In genomic region chr5:60522299-60522915, GRCh38 we compare ENCODE assay signal across 9 cellular contexts.
DNase-seq lines count a peak whose midpoint lies in the region; ATAC-seq, FAIRE-seq and TF ChIP-seq lines count a peak whose summit lies in the region.
"Had no signal": no experiment of that assay in that cellular context is flagged by ENCODE, and none has a peak within 500 bp of the region (broad histone marks: within the 10 kb centered on the region; RNA-seq: fewer than 3 reads in every experiment).

No MANE protein-coding gene starts in this region.

- H3K9me3 ChIP-seq in HepG2 (ENCODE audit: low read length) (no peaks in the 10 kb centered on the region), PC-3 (ENCODE audit: low read length) (no peaks in the 10 kb centered on the region)

- WGBS in HepG2 (ENCODE audit: low lambda C conversion rate), result 89% methylated on average over 4 of the region's 4 CpGs

- no peak for FAIRE-seq in HepG2 (lab: Jason Lieb, UNC)

- H3K9ac ChIP-seq in HepG2 (ENCODE audit: insufficient read depth, low read depth, low read length) (no peak overlapping the region), PC-3 (ENCODE audit: low read length) (no peak overlapping the region)

- CTCF ChIA-PET in HepG2 (lab: Yijun Ruan, JAX; ENCODE audit: low intra/inter-chr PET ratio, low total read pairs), result no interaction called here
- CTCF ChIA-PET in PC-3 (lab: Charles Lee), result no interaction called here

- H3K4me3 ChIP-seq in AG10803 (ENCODE audit: low read length), result no peak overlapping the region
- no peak overlapping the region for H3K4me3 ChIP-seq in HepG2 (replicated peaks in 1 of 3; ENCODE audit: insufficient read depth in 1 of 3, low read depth in 2 of 3, low read length in 3 of 3)
- H3K4me3 ChIP-seq in PC-3 (ENCODE audit: low read length), result no peak overlapping the region

- H4K20me1 ChIP-seq in HepG2 (ENCODE audit: insufficient read depth, low read length) (no peaks in the 10 kb centered on the region), PC-3 (ENCODE audit: low read length) (no peaks in the 10 kb centered on the region)

- H3K4me2 ChIP-seq in HepG2 (ENCODE audit: low read depth, low read length) (no peak overlapping the region), PC-3 (ENCODE audit: low read length) (no peak overlapping the region)

- no peak for TF ChIP-seq POLR2A in HepG2 (IDR thresholded peaks at IDR 0.05; ENCODE audit: insufficient read depth in 1 of 2, low read depth in 2 of 2, low read length in 2 of 2)

- no TSS peak for BruUV-seq in HepG2 (replicated peaks; lab: Mats Ljungman, UMichigan)
- BruUV-seq in PC-3 (replicated peaks; lab: Mats Ljungman, UMichigan), result no TSS peak

- H3K36me3 ChIP-seq in HepG2 (replicated peaks in 1 of 2; ENCODE audit: control insufficient read depth in 1 of 2, insufficient read depth in 2 of 2, low read length in 2 of 2) (no peaks in the 10 kb centered on the region), PC-3 (ENCODE audit: low read depth, low read length) (no peaks in the 10 kb centered on the region)

- TF ChIP-seq EP300 in HepG2 (IDR thresholded peaks at IDR 0.05; ENCODE audit: low read depth in 2 of 2, low read length in 2 of 2) (no peak), HepG2 (CRISPR knock-in tag; IDR thresholded peaks at IDR 0.05; ENCODE audit: borderline replicate concordance) (no peak)

- no peaks in the 10 kb centered on the region for H3K4me1 Mint-ChIP-seq in activated T-helper 1 cell treated with anti-CD3 and anti-CD28 coated beads, Interleukin-12 subunit alpha, Interleukin-12 subunit beta, Interleukin-2, Interleukin-4 antibody, amounts not matched to agents 30 ng/mL and 10 ng/mL and 1 ng/mL, durations not matched to agents 14 hours and 24 hours and 36 hours (ENCODE audit: low read depth)

- peaks cover 28% of the 10 kb centered on the region for H3K4me1 ChIP-seq in HepG2 (ENCODE audit: insufficient read depth, low read length)
- H3K4me1 ChIP-seq in PC-3 (ENCODE audit: insufficient read depth, low read length), result no peaks in the 10 kb centered on the region

- H3K27me3 Mint-ChIP-seq in activated T-helper 1 cell treated with anti-CD3 and anti-CD28 coated beads, Interleukin-12 subunit alpha, Interleukin-12 subunit beta, Interleukin-2, Interleukin-4 antibody, amounts not matched to agents 30 ng/mL and 10 ng/mL and 1 ng/mL, durations not matched to agents 14 hours and 24 hours and 36 hours (ENCODE audit: insufficient read depth), result no peaks in the 10 kb centered on the region

- TF ChIP-seq CTCF in AG10803 (conservative IDR thresholded peaks at IDR 0.05; ENCODE audit: low read length) (no peak), HepG2 (CRISPR knock-in tag; IDR thresholded peaks at IDR 0.05) (no peak), PC-3 (conservative IDR thresholded peaks at IDR 0.05; ENCODE audit: low read depth, low read length) (no peak)

- POLR2A ChIA-PET in HepG2 (lab: Yijun Ruan, JAX), result interaction anchor here (0.9 kb wide), 1 partner anchor 11 kb away, joined by 3 read pairs; no protein-coding TSS in a partner anchor
- POLR2A ChIA-PET in PC-3 (lab: Charles Lee; ENCODE audit: unreplicated experiment), result no interaction called here

- H2AFZ ChIP-seq in HepG2 (ENCODE audit: low read length), result no peak overlapping the region
- H2AFZ ChIP-seq in PC-3 (ENCODE audit: low read length), result no peak overlapping the region

- in situ Hi-C loops in HepG2 (cut with HindIII; ENCODE audit: extremely low pct_ligation_motif_present, low pct_unique_long_range_greater_than_20kb), result no loop called here

- no peaks in the 10 kb centered on the region for H3K9me2 ChIP-seq in PC-3 (replicated peaks; ENCODE audit: low read length)

- DNase-seq in AG10803 (ENCODE audit: low read depth) (peak; percentile 10), GM19240 (ENCODE audit: insufficient read length, low spot score) (peak; percentile 53), amniotic epithelial cell (ENCODE audit: low read depth) (peak; percentile 89), kidney glomerular epithelial cell (lab: John Stamatoyannopoulos, UW) (no peak), HepG2 (ENCODE audit: low spot score) (no peak), PC-3 (no peak)
- no peak for DNase-seq in activated T-helper 1 cell treated with anti-CD3 and anti-CD28 coated beads, Interleukin-12 subunit alpha, Interleukin-12 subunit beta, Interleukin-2, Interleukin-4 antibody, amounts not matched to agents 30 ng/mL and 10 ng/mL and 1 ng/mL, durations not matched to agents 14 hours and 24 hours and 36 hours (ENCODE audit: low spot score)
- DNase-seq: stimulated activated CD4-positive, alpha-beta T cell treated with anti-CD3 and anti-CD28 coated beads, Interleukin-2, amount 100 ng/mL, for 24 hours had no signal

- peak; percentile 83 for ATAC-seq in HG03060 (IDR thresholded peaks at IDR 0.05; ENCODE audit: low read depth, unreplicated experiment)
- no peak for ATAC-seq in HepG2
- no peak for ATAC-seq in PC-3

- no peaks in the 10 kb centered on the region for H3K79me2 ChIP-seq in HepG2 (ENCODE audit: insufficient read depth, low read length)
- H3K79me2 ChIP-seq in PC-3 (ENCODE audit: low read length), result no peaks in the 10 kb centered on the region

- H3K27me3 ChIP-seq in HepG2 (ENCODE audit: control insufficient read depth in 1 of 2, insufficient read depth in 2 of 2, low read length in 2 of 2) (no peaks in the 10 kb centered on the region), PC-3 (ENCODE audit: low read length) (peaks cover 67% of the 10 kb centered on the region)

- H3K27ac ChIP-seq in HepG2 (ENCODE audit: extremely low read length, insufficient read depth, low read length) (no peak overlapping the region), PC-3 (ENCODE audit: low read length) (no peak overlapping the region)

- H3K27ac Mint-ChIP-seq in activated T-helper 1 cell treated with anti-CD3 and anti-CD28 coated beads, Interleukin-12 subunit alpha, Interleukin-12 subunit beta, Interleukin-2, Interleukin-4 antibody, amounts not matched to agents 30 ng/mL and 10 ng/mL and 1 ng/mL, durations not matched to agents 14 hours and 24 hours and 36 hours, result no peak overlapping the region

- no peaks in the 10 kb centered on the region for H3F3A ChIP-seq in PC-3 (ENCODE audit: low read length, unreplicated experiment)

- no peak overlapping the region for H3K4me3 Mint-ChIP-seq in activated T-helper 1 cell treated with anti-CD3 and anti-CD28 coated beads, Interleukin-12 subunit alpha, Interleukin-12 subunit beta, Interleukin-2, Interleukin-4 antibody, amounts not matched to agents 30 ng/mL and 10 ng/mL and 1 ng/mL, durations not matched to agents 14 hours and 24 hours and 36 hours

- intact Hi-C loops in activated T-helper 1 cell treated with anti-CD3 and anti-CD28 coated beads, Interleukin-12 subunit alpha, Interleukin-12 subunit beta, Interleukin-2, Interleukin-4 antibody, amounts not matched to agents 30 ng/mL and 10 ng/mL and 1 ng/mL, durations not matched to agents 14 hours and 24 hours and 36 hours (cut with micrococcal nuclease), result no loop called here
- intact Hi-C loops in HepG2 (cut with micrococcal nuclease; ENCODE audit: unreplicated experiment), result no loop called here
- intact Hi-C loops in PC-3 (cut with micrococcal nuclease), result no loop called here

- no peaks in the 10 kb centered on the region for H3K36me3 Mint-ChIP-seq in activated T-helper 1 cell treated with anti-CD3 and anti-CD28 coated beads, Interleukin-12 subunit alpha, Interleukin-12 subunit beta, Interleukin-2, Interleukin-4 antibody, amounts not matched to agents 30 ng/mL and 10 ng/mL and 1 ng/mL, durations not matched to agents 14 hours and 24 hours and 36 hours (ENCODE audit: low read depth)

- TF ChIP-seq RAD21 in HepG2 (CRISPR knock-in tag; IDR thresholded peaks at IDR 0.05), result no peak

- no peaks in the 10 kb centered on the region for H3K9me3 Mint-ChIP-seq in activated T-helper 1 cell treated with anti-CD3 and anti-CD28 coated beads, Interleukin-12 subunit alpha, Interleukin-12 subunit beta, Interleukin-2, Interleukin-4 antibody, amounts not matched to agents 30 ng/mL and 10 ng/mL and 1 ng/mL, durations not matched to agents 14 hours and 24 hours and 36 hours

TF ChIP-seq in HepG2, 621 proteins besides CTCF, POLR2A, EP300 and RAD21 (continues in another document):
- no peak for TF ChIP-seq ZHX1 (CRISPR knock-in tag; IDR thresholded peaks at IDR 0.05; ENCODE audit: low read depth)
- TF ChIP-seq CBX5 (CRISPR knock-in tag; IDR thresholded peaks at IDR 0.05; ENCODE audit: borderline replicate concordance), result no peak
- TF ChIP-seq HMG20B (CRISPR knock-in tag; conservative IDR thresholded peaks at IDR 0.05), result no peak
- no peak for TF ChIP-seq NKX3-1 (CRISPR knock-in tag; IDR thresholded peaks at IDR 0.05)
- TF ChIP-seq ZSCAN30 (CRISPR knock-in tag; IDR thresholded peaks at IDR 0.05), result no peak
- no peak for TF ChIP-seq ZBTB14 (CRISPR knock-in tag; IDR thresholded peaks at IDR 0.05)

Comparison
In these comparisons a context has a peak if more than half of its experiments do, and no peak if none do; other contexts are left out.
1. DNase-seq: peak in AG10803 (single experiment), GM19240 (single experiment) and amniotic epithelial cell (single experiment); none in activated T-helper 1 cell treated with anti-CD3 and anti-CD28 coated beads, Interleukin-12 subunit alpha, Interleukin-12 subunit beta, Interleukin-2, Interleukin-4 antibody, amounts not matched to agents 30 ng/mL and 10 ng/mL and 1 ng/mL, durations not matched to agents 14 hours and 24 hours and 36 hours (single experiment), kidney glomerular epithelial cell (single experiment), HepG2 (single experiment) and PC-3 (single experiment).